23 cellular contexts compared by ENCODE assay signal in genomic region chr7:151141855-151142685, GRCh38. TPM values are rescaled to one million over a fixed set of nuclear protein-coding genes. Genes with fewer than 3 reads are reported as not detected.
DNase-seq lines count a peak whose midpoint lies in the region; ATAC-seq and TF ChIP-seq lines count a peak whose summit lies in the region.
"Had no signal": no experiment of that assay in that cellular context is flagged by ENCODE, and none has a peak within 500 bp of the region (broad histone marks: within the 10 kb centered on the region; RNA-seq: fewer than 3 reads in every experiment).

No MANE protein-coding gene starts in this region.

- no peaks in the 10 kb centered on the region for H3K79me2 ChIP-seq in OCI-LY7 (ENCODE audit: insufficient read depth, low read depth, low read length)

- H3K27me3 ChIP-seq in left ventricle myocardium inferior (ENCODE audit: low read depth) = no peaks in the 10 kb centered on the region
- H3K27me3 ChIP-seq: neural progenitor cell had no signal

- CTCF ChIA-PET in OCI-LY7 (lab: Charles Lee; ENCODE audit: unreplicated experiment) = no interaction called here

- no peak overlapping the region for H3K4me2 ChIP-seq in OCI-LY7 (ENCODE audit: low read length)
- H3K4me2 ChIP-seq: neural progenitor cell had no signal

- H3K9me2 ChIP-seq in OCI-LY7 (ENCODE audit: insufficient read depth, low read length) = no peaks in the 10 kb centered on the region

- H2AFZ ChIP-seq in OCI-LY7 (ENCODE audit: low read length) = no peak overlapping the region
- H2AFZ ChIP-seq: neural progenitor cell had no signal

- no peaks in the 10 kb centered on the region for H4K20me1 ChIP-seq in OCI-LY7 (ENCODE audit: insufficient read depth, low read length)

- H3K36me3 ChIP-seq in left ventricle myocardium inferior (peaks cover 29% of the 10 kb centered on the region), OCI-LY7 (ENCODE audit: insufficient read depth, low read length) (no peaks in the 10 kb centered on the region)
- H3K36me3 ChIP-seq: neural progenitor cell had no signal

- H3K27ac ChIP-seq in left ventricle myocardium inferior (replicated peaks) (peak overlapping the region; percentile 48), cingulate gyrus (ENCODE audit: low read depth, low read length) (peak overlapping the region; percentile 34), OCI-LY7 (ENCODE audit: low read depth, low read length, poor library complexity, severe bottlenecking) (no peak overlapping the region)
- H3K27ac ChIP-seq: neural progenitor cell, RWPE1 had no signal

- H3K9me3 ChIP-seq in left ventricle myocardium inferior (replicated peaks) = no peaks in the 10 kb centered on the region
- no peaks in the 10 kb centered on the region for H3K9me3 ChIP-seq in OCI-LY7 (ENCODE audit: low read length)
- H3K9me3 ChIP-seq: mucosa of descending colon had no signal

- ATAC-seq in left ventricle myocardium superior = no peak
- ATAC-seq: mucosa of descending colon had no signal

- no peak for DNase-seq in left ventricle myocardium inferior
- no peak for DNase-seq in left ventricle myocardium superior
- DNase-seq in posterior vena cava (ENCODE audit: low spot score) = peak; percentile 70
- DNase-seq in OCI-LY7 (ENCODE audit: low spot score) = no peak
- no peak for DNase-seq in activated CD4-positive, CD25-positive, alpha-beta regulatory T cell treated with anti-CD3 and anti-CD28 coated beads, Interleukin-2, amount 50 U/mL, for 72 hours
- no peak for DNase-seq in stimulated activated CD4-positive, alpha-beta T cell treated with anti-CD3 and anti-CD28 coated beads, Interleukin-1b, Interleukin-23, amount 100 ng/mL, for 48 hours
- no peak for DNase-seq in SK-N-DZ (ENCODE audit: low spot score)
- DNase-seq: activated naive CD8-positive, alpha-beta T cell treated with anti-CD3 and anti-CD28 coated beads for 36 hours; CD4-positive, CD25-positive, alpha-beta regulatory T cell; cortex of kidney; DMS53; Karpas-422; mucosa of descending colon; NCI-H1048; NCI-H2029 treated with DMSO at 0.1 percent for 48 hours; NCI-H510A treated with DMSO at 0.1 percent for 48 hours; stimulated activated CD4-positive, alpha-beta T cell treated with anti-CD3 and anti-CD28 coated beads, Interleukin-12 subunit alpha, Interleukin-12 subunit beta, amount 100 ng/mL, for 4 hours had no signal

- H3K4me1 ChIP-seq in left ventricle myocardium inferior (peaks cover 37% of the 10 kb centered on the region), OCI-LY7 (ENCODE audit: insufficient read depth, low read length, poor library complexity, severe bottlenecking) (no peaks in the 10 kb centered on the region)

- intact Hi-C loops in left ventricle myocardium inferior (cut with micrococcal nuclease) (no loop called here), left ventricle myocardium superior (cut with micrococcal nuclease) (no loop called here), posterior vena cava (cut with DNase I) (no loop called here), OCI-LY7 (cut with micrococcal nuclease; ENCODE audit: unreplicated experiment) (no loop called here)

- TF ChIP-seq CTCF in left ventricle myocardium inferior (IDR thresholded peaks at IDR 0.05; ENCODE audit: borderline replicate concordance) (no peak), OCI-LY7 (conservative IDR thresholded peaks at IDR 0.05; ENCODE audit: low read length) (no peak)

- POLR2A ChIA-PET in OCI-LY7 (lab: Charles Lee) = no interaction called here

- H3K4me3 ChIP-seq in left ventricle myocardium inferior = no peak overlapping the region
- no peak overlapping the region for H3K4me3 ChIP-seq in OCI-LY7 (ENCODE audit: low read depth, low read length, poor library complexity, severe bottlenecking)
- H3K4me3 ChIP-seq: mucosa of descending colon, neural progenitor cell had no signal

- no TSS peak for BruUV-seq in OCI-LY7 (replicated peaks; lab: Mats Ljungman, UMichigan)

RNA-seq across cellular contexts. Expression of gene GBX1, which starts 25.4 kb away (rescaled TPM):
- total RNA-seq in left ventricle myocardium inferior (1.9 TPM), left ventricle myocardium superior (1.5 TPM), posterior vena cava (not detected), OCI-LY7 (2022) (not detected in 2 replicates)
- not detected in 2 replicates for total RNA-seq in OCI-LY7 (2014; rRNA removed; shearing (Covaris generic))
- polyA plus RNA-seq in SK-N-DZ (2014; cell fraction: cytosol; rRNA removed) = not detected in 2 replicates
- not detected in 2 replicates for polyA plus RNA-seq in SK-N-DZ (2014; cell fraction: nucleus; rRNA removed)
- total RNA-seq: activated CD8-positive, alpha-beta memory T cell treated with anti-CD3 and anti-CD28 coated beads for 36 hours; activated naive CD8-positive, alpha-beta T cell treated with anti-CD3 and anti-CD28 coated beads for 36 hours; CD4-positive, CD25-positive, alpha-beta regulatory T cell; HT-29; liver; mucosa of descending colon had no signal
- polyA plus RNA-seq: CD4-positive, CD25-positive, alpha-beta regulatory T cell; liver had no signal

RNA-seq across cellular contexts. Expression of gene ASB10, which starts 45.0 kb away (rescaled TPM):
- total RNA-seq in left ventricle myocardium inferior (35.4 TPM), left ventricle myocardium superior (46.1 TPM), posterior vena cava (not detected), OCI-LY7 (2022) (not detected in 2 replicates)
- total RNA-seq in OCI-LY7 (2014; rRNA removed; shearing (Covaris generic)) = not detected in 2 replicates
- polyA plus RNA-seq in SK-N-DZ (2014; cell fraction: cytosol; rRNA removed) = 0.74 and 1.2 TPM in 2 replicates
- polyA plus RNA-seq in SK-N-DZ (2014; cell fraction: nucleus; rRNA removed) = 0.27 and 0.70 TPM in 2 replicates
- total RNA-seq: activated CD8-positive, alpha-beta memory T cell treated with anti-CD3 and anti-CD28 coated beads for 36 hours; activated naive CD8-positive, alpha-beta T cell treated with anti-CD3 and anti-CD28 coated beads for 36 hours; CD4-positive, CD25-positive, alpha-beta regulatory T cell; HT-29; liver; mucosa of descending colon had no signal
- polyA plus RNA-seq: CD4-positive, CD25-positive, alpha-beta regulatory T cell; liver had no signal

RNA-seq across cellular contexts. Expression of gene AGAP3, which starts 55.8 kb away (rescaled TPM):
- total RNA-seq in left ventricle myocardium inferior (51.0 TPM), left ventricle myocardium superior (69.7 TPM), posterior vena cava (10 to 100 TPM; 55.7 to 63.6 TPM), OCI-LY7 (2022) (23.1 and 30.9 TPM in 2 replicates)
- 4.4 and 4.8 TPM in 2 replicates for total RNA-seq in OCI-LY7 (2014; rRNA removed; shearing (Covaris generic))
- 80.0 and 92.9 TPM in 2 replicates for polyA plus RNA-seq in SK-N-DZ (2014; cell fraction: cytosol; rRNA removed)
- 195 and 220 TPM in 2 replicates for polyA plus RNA-seq in SK-N-DZ (2014; cell fraction: nucleus; rRNA removed)

RNA-seq across cellular contexts. Expression of gene TMUB1, which starts 58.8 kb away (rescaled TPM):
- total RNA-seq in left ventricle myocardium inferior = 30.1 TPM
- total RNA-seq in left ventricle myocardium superior = 38.7 TPM
- total RNA-seq in posterior vena cava = 10 to 100 TPM; 27.4 to 27.7 TPM
- total RNA-seq in OCI-LY7 (2014; rRNA removed; shearing (Covaris generic)) = 38.6 and 56.0 TPM in 2 replicates
- total RNA-seq in OCI-LY7 (2022) = 53.2 and 59.6 TPM in 2 replicates
- 52.2 and 58.3 TPM in 2 replicates for polyA plus RNA-seq in SK-N-DZ (2014; cell fraction: cytosol; rRNA removed)
- 59.4 and 92.4 TPM in 2 replicates for polyA plus RNA-seq in SK-N-DZ (2014; cell fraction: nucleus; rRNA removed)

Comparison
In these comparisons a context has a peak if more than half of its experiments do, and no peak if none do; other contexts are left out.
1. RNA of gene ASB10, which starts 45.0 kb away (total RNA-seq): 46.1 TPM in left ventricle myocardium superior (single experiment) and 35.4 TPM in left ventricle myocardium inferior (single experiment); not detected in posterior vena cava and not detected in OCI-LY7; every median in the first group is over 10 times any median in the second.